In the genomic region with DNA sequence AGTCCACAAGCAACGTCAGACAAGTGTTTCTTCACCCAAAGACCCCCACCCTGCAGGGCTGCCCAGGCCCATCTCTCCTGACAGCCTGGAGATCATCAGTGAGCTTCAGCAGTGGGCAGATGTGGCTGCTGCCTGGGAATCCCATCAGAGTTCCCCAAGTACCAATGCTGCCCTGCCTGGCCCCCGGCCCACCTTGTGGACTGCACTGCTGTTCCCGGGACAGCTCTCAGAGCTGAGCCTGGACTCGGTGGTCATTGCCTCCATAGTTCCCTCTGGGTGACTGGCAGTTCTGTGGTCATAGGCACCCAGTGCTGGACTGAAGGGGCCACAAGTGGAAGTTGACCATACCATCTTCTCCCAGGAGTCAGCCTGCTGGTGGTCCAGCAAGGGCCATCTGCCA, we compare ENCODE assay signal across 23 cellular contexts. TPM values are rescaled to one million over a fixed set of nuclear protein-coding genes. Genes with fewer than 3 reads are reported as not detected.
"Had no signal": no experiment of that assay in that cellular context is flagged by ENCODE, and none has a peak within 500 bp of the region (broad histone marks: within the 10 kb centered on the region; RNA-seq: fewer than 3 reads in every experiment).

No MANE protein-coding gene starts in this region.

- H3K36me3 ChIP-seq: heart left ventricle, left lung, pancreas, right lobe of liver, thyroid gland, transverse colon, upper lobe of left lung had no signal

- H3K9me3 ChIP-seq: pancreas, psoas muscle, right lobe of liver, thyroid gland, transverse colon had no signal

- DNase-seq: glutamatergic neuron; islet precursor cell; left lung; naive thymus-derived CD8-positive, alpha-beta T cell; nucleus accumbens; pancreas; psoas muscle; right lobe of liver; stimulated activated CD4-positive, alpha-beta T cell treated with anti-CD3 and anti-CD28 coated beads, Interleukin-1b, Interleukin-23, amount 100 ng/mL, for 48 hours; stimulated activated CD4-positive, alpha-beta T cell treated with anti-CD3 and anti-CD28 coated beads, Interleukin-2, amount 100 ng/mL, for 48 hours; stimulated activated CD4-positive, alpha-beta T cell treated with anti-CD3 and anti-CD28 coated beads, Interleukin-4, amount 100 ng/mL, for 4 hours; stimulated activated CD8-positive, alpha-beta memory T cell treated with anti-CD3 and anti-CD28 coated beads, Interleukin-4, amount 100 ng/mL, for 48 hours; stimulated activated naive CD4-positive, alpha-beta T cell treated with Interleukin-2 at 50 U/mL for 16 hours; stimulated activated naive CD8-positive, alpha-beta T cell treated with anti-CD3 and anti-CD28 coated beads, Interleukin-15, amount 100 ng/mL, for 72 hours; substantia nigra; thyroid gland; transverse colon had no signal

- ATAC-seq: heart left ventricle; left lung; naive thymus-derived CD8-positive, alpha-beta T cell; pancreas; psoas muscle; right lobe of liver; stimulated activated memory B cell treated with anti-CD40 and anti-IgM and Interleukin-4, amounts not matched to agents 10 μg/mL and 1 μg/mL and 100 μg/mL, for 72 hours; stimulated activated naive CD8-positive, alpha-beta T cell treated with anti-CD3 and anti-CD28 coated beads, Interleukin-15, amount 100 ng/mL, for 72 hours had no signal

- H3K4me3 ChIP-seq: heart left ventricle, left lung, lung, pancreas, psoas muscle, right lobe of liver, smooth muscle cell, thyroid gland, transverse colon, upper lobe of left lung had no signal

- H3K27me3 ChIP-seq: heart left ventricle, left lung, pancreas, right lobe of liver, thyroid gland, transverse colon, upper lobe of left lung had no signal

- H3K27ac ChIP-seq: heart left ventricle, left lung, pancreas, psoas muscle, right lobe of liver, thyroid gland, transverse colon, upper lobe of left lung had no signal

- H3K4me1 ChIP-seq: heart left ventricle, left lung, pancreas, psoas muscle, right lobe of liver, thyroid gland, transverse colon, upper lobe of left lung had no signal

- H3K4me2 ChIP-seq: smooth muscle cell had no signal

RNA-seq across cellular contexts. Expression of a gene that starts 24.5 kb away (rescaled TPM):
- total RNA-seq: neural crest cell, smooth muscle cell had no signal
- polyA plus RNA-seq: smooth muscle cell had no signal
